In the genomic region with DNA sequence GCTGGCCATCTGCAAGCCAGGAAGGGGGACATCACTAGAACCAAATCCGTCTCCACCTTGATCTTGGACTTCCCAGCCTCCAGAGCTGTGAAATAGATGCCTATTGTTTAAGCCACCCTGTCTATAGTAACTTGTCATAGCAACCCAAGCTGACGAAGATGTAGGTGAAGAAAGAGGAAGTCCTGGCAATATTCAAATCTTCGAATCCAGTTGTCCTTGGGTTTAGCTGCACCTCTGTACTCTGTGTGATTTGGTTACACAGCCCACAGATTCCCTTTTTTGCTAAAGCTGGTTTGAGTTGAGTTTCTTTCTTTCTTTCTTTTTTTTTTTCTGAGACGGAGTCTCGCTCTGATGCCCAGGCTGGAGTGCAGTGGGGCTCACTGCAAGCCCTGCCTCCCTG, we compare ENCODE assay signal across 11 cellular contexts.
A peak's percentile ranks its signal among the peaks of the same experiment; 100 is the strongest.
DNase-seq lines count a peak whose midpoint lies in the region; ATAC-seq and TF ChIP-seq lines count a peak whose summit lies in the region.
"Had no signal": no experiment of that assay in that cellular context is flagged by ENCODE, and none has a peak within 500 bp of the region (broad histone marks: within the 10 kb centered on the region; RNA-seq: fewer than 3 reads in every experiment).

No MANE protein-coding gene starts in this region.

- no peak for TF ChIP-seq POLR2A in uterus (IDR thresholded peaks at IDR 0.05)

- no peaks in the 10 kb centered on the region for H3K9me3 Mint-ChIP-seq in MCF 10A (ENCODE audit: unreplicated experiment)

- BruUV-seq in MCF 10A (replicated peaks; lab: Mats Ljungman, UMichigan): no TSS peak

- intact Hi-C loops in MCF 10A (cut with micrococcal nuclease) (no loop called here), uterus (cut with DNase I; ENCODE audit: low total_unique reads) (no loop called here)

- H3K36me3 Mint-ChIP-seq in MCF 10A (ENCODE audit: insufficient read depth, unreplicated experiment): no peaks in the 10 kb centered on the region

- CTCF ChIA-PET in GM10248 (lab: Yijun Ruan, JAX) (interaction anchor here (0.8 to 11.3 kb wide), 6 partner anchors 9 to 275 kb away, joined by 3 to 165 read pairs (median 4); partner anchors contain the start of gene CCR5), MCF 10A (lab: Yijun Ruan, JAX) (interaction anchor here (0.6 kb wide), 2 partner anchors 242 to 336 kb away, joined by 3 to 4 read pairs; no protein-coding TSS in a partner anchor)

- H3K36me3 ChIP-seq in uterus: no peaks in the 10 kb centered on the region
- H3K36me3 ChIP-seq: gastrocnemius medialis had no signal

- H3K9me3 ChIP-seq in uterus: no peaks in the 10 kb centered on the region
- H3K9me3 ChIP-seq: gastrocnemius medialis had no signal

- H3K4me3 Mint-ChIP-seq in MCF 10A (ENCODE audit: unreplicated experiment): no peak overlapping the region
- H3K4me3 Mint-ChIP-seq: GM23338 had no signal

- no peak overlapping the region for H3K4me3 ChIP-seq in uterus
- H3K4me3 ChIP-seq: gastrocnemius medialis, GM23338 had no signal

- no peaks in the 10 kb centered on the region for H3K4me1 ChIP-seq in uterus
- H3K4me1 ChIP-seq: gastrocnemius medialis had no signal

- H3K27me3 Mint-ChIP-seq in MCF 10A (ENCODE audit: insufficient read depth, unreplicated experiment): no peaks in the 10 kb centered on the region

- no peak overlapping the region for H3K27ac Mint-ChIP-seq in MCF 10A (ENCODE audit: low read depth, unreplicated experiment)
- H3K27ac Mint-ChIP-seq: GM23338 had no signal

- no peaks in the 10 kb centered on the region for H3K27me3 ChIP-seq in uterus
- H3K27me3 ChIP-seq: gastrocnemius medialis had no signal

- peak; percentile 70 for ATAC-seq in HG03135 (IDR thresholded peaks at IDR 0.05; ENCODE audit: unreplicated experiment)
- ATAC-seq: gastrocnemius medialis, GM23338 had no signal

- TF ChIP-seq CTCF in GM10248 (IDR thresholded peaks at IDR 0.05; ENCODE audit: control extremely low read depth, extremely low read depth, low read depth, missing control alignments) (no peak), GM20000 (IDR thresholded peaks at IDR 0.05; ENCODE audit: extremely low read depth, missing control alignments) (no peak), MCF 10A (IDR thresholded peaks at IDR 0.05; ENCODE audit: unreplicated experiment) (no peak), uterus (IDR thresholded peaks at IDR 0.05) (no peak)

- DNase-seq in GM10248 (ENCODE audit: extremely low spot score): peak; percentile 67
- DNase-seq in GM20000 (ENCODE audit: low spot score): peak; percentile 49
- peak; percentile 86 for DNase-seq in SKM-1 (lab: John Stamatoyannopoulos, UW; ENCODE audit: unreplicated experiment)
- DNase-seq in NK-92 treated with Interleukin-12 subunit alpha and Interleukin-12 subunit beta, amount 100 ng/mL, for 24 hours (lab: John Stamatoyannopoulos, UW): no peak
- DNase-seq in MCF 10A (ENCODE audit: unreplicated experiment): no peak
- no peak for DNase-seq in NCI-H2171 treated with DMSO at 0.1 percent for 48 hours (lab: John Stamatoyannopoulos, UW)
- DNase-seq in uterus: no peak
- DNase-seq: C1 segment of cervical spinal cord, gastrocnemius medialis had no signal

- no peak overlapping the region for H3K27ac ChIP-seq in uterus
- H3K27ac ChIP-seq: gastrocnemius medialis had no signal

- POLR2A ChIA-PET in GM10248 (lab: Yijun Ruan, JAX) (no interaction called here), MCF 10A (lab: Yijun Ruan, JAX) (no interaction called here)

- peaks cover 19% of the 10 kb centered on the region for H3K4me1 Mint-ChIP-seq in MCF 10A (ENCODE audit: insufficient read depth, unreplicated experiment)
- H3K4me1 Mint-ChIP-seq: GM23338 had no signal

Comparison
In these comparisons a context has a peak if more than half of its experiments do, and no peak if none do; other contexts are left out.
1. DNase-seq: peak in GM10248 (single experiment), GM20000 (single experiment) and SKM-1 (single experiment); none in NK-92 treated with Interleukin-12 subunit alpha and Interleukin-12 subunit beta, amount 100 ng/mL, for 24 hours (single experiment), MCF 10A (single experiment), NCI-H2171 treated with DMSO at 0.1 percent for 48 hours (single experiment) and uterus (0 of 2).